9 cellular contexts compared by ENCODE assay signal in the genomic region with DNA sequence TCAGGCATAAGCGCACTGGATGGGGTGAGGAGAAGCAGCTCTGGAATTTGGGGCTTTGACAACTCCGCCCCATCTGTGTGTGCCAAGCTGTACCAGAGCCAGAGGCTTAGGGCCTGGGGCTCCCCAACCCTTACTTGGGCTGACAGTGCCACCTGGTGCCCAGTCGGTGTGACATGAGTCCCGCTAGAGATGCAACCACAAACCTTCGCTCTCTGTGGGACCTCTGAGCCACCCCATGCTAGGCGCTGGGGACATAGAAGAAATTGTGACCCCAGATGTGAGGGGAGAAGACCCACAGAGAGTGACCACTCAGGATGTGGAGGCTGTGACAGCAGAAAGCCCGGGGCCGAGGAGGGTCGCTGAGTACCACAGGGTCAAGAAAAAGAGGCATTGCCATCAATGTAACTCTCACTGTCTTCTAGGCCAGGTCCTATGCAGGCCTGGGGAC. TPM values are rescaled to one million over a fixed set of nuclear protein-coding genes. Genes with fewer than 3 reads are reported as not detected.
DNase-seq lines count a peak whose midpoint lies in the region; ATAC-seq and TF ChIP-seq lines count a peak whose summit lies in the region.
"Had no signal": no experiment of that assay in that cellular context is flagged by ENCODE, and none has a peak within 500 bp of the region (broad histone marks: within the 10 kb centered on the region; RNA-seq: fewer than 3 reads in every experiment).

No MANE protein-coding gene starts in this region.

- H3K27me3 Mint-ChIP-seq in activated naive CD8-positive, alpha-beta T cell treated with anti-CD3 and anti-CD28 coated beads, Interleukin-2, amount 50 U/mL, for 24 hours = no peaks in the 10 kb centered on the region
- H3K27me3 Mint-ChIP-seq: activated naive CD8-positive, alpha-beta T cell had no signal

- H2AFZ ChIP-seq in Loucy (ENCODE audit: low read length) (no peak overlapping the region), SU-DHL-6 (ENCODE audit: low read depth, low read length, severe bottlenecking) (peak overlapping the region; percentile 30)

- H3K4me3 ChIP-seq in Loucy (ENCODE audit: low read length, poor library complexity, severe bottlenecking) = no peak overlapping the region
- H3K4me3 ChIP-seq in SU-DHL-6 (ENCODE audit: insufficient read depth, low read length, poor library complexity, severe bottlenecking) = no peak overlapping the region
- no peak overlapping the region for H3K4me3 ChIP-seq in heart left ventricle
- peak overlapping the region; percentile 3 for H3K4me3 ChIP-seq in rectal smooth muscle tissue (ENCODE audit: low read length)
- no peak overlapping the region for H3K4me3 ChIP-seq in vagina

- peaks cover 7% of the 10 kb centered on the region for H3K4me1 Mint-ChIP-seq in activated naive CD8-positive, alpha-beta T cell treated with anti-CD3 and anti-CD28 coated beads, Interleukin-2, amount 50 U/mL, for 24 hours

- no peak overlapping the region for H3K27ac Mint-ChIP-seq in activated naive CD8-positive, alpha-beta T cell treated with anti-CD3 and anti-CD28 coated beads, Interleukin-2, amount 50 U/mL, for 24 hours
- H3K27ac Mint-ChIP-seq: activated naive CD8-positive, alpha-beta T cell had no signal

- no peaks in the 10 kb centered on the region for H4K20me1 ChIP-seq in Loucy (ENCODE audit: insufficient read depth, low read length, poor library complexity, severe bottlenecking)
- no peaks in the 10 kb centered on the region for H4K20me1 ChIP-seq in SU-DHL-6 (ENCODE audit: low read depth, low read length)

- no peak overlapping the region for H3K4me3 Mint-ChIP-seq in activated naive CD8-positive, alpha-beta T cell treated with anti-CD3 and anti-CD28 coated beads, Interleukin-2, amount 50 U/mL, for 24 hours
- H3K4me3 Mint-ChIP-seq: activated naive CD8-positive, alpha-beta T cell had no signal

- DNase-seq in COLO829 (ENCODE audit: low spot score) (peak; percentile 77), heart left ventricle (peak; percentile 85 to 91 (median 89)), vagina (ENCODE audit: extremely low spot score in 2 of 2) (no peak)
- peak; percentile 79 for DNase-seq in activated naive CD8-positive, alpha-beta T cell treated with anti-CD3 and anti-CD28 coated beads, Interleukin-2, amount 50 U/mL, for 24 hours

- WGBS in heart left ventricle, 4 donors = 25 to 34% (median 31%) methylated on average over 9 of the region's 9 CpGs

- no peaks in the 10 kb centered on the region for H3K27me3 ChIP-seq in Loucy (ENCODE audit: insufficient read depth, low read length, poor library complexity, severe bottlenecking)
- no peaks in the 10 kb centered on the region for H3K27me3 ChIP-seq in SU-DHL-6 (ENCODE audit: low read length)
- H3K27me3 ChIP-seq in heart left ventricle = no peaks in the 10 kb centered on the region
- no peaks in the 10 kb centered on the region for H3K27me3 ChIP-seq in rectal smooth muscle tissue (ENCODE audit: control insufficient read depth, insufficient read depth, low read length)
- H3K27me3 ChIP-seq in vagina = no peaks in the 10 kb centered on the region

- H3K27ac ChIP-seq in SU-DHL-6 (ENCODE audit: low read depth, low read length) (peak overlapping the region; percentile 13; the same call in 1 of the 2 replicates), heart left ventricle (peak overlapping the region; percentile 53 to 95 (median 83)), rectal smooth muscle tissue (ENCODE audit: low read depth, low read length) (no peak overlapping the region), vagina (peak overlapping the region; percentile 49)

- H3K4me1 ChIP-seq in Loucy (ENCODE audit: insufficient read depth, low read length, poor library complexity, severe bottlenecking) = peaks cover 34% of the 10 kb centered on the region
- peaks cover 16 to 76% (median 44%) of the 10 kb centered on the region in 12 donors for H3K4me1 ChIP-seq in heart left ventricle
- H3K4me1 ChIP-seq in rectal smooth muscle tissue (ENCODE audit: control insufficient read depth, insufficient read depth, low read length) = peaks cover 8% of the 10 kb centered on the region
- peaks cover 23% of the 10 kb centered on the region for H3K4me1 ChIP-seq in vagina

- H3K9me3 ChIP-seq in Loucy (ENCODE audit: insufficient read depth, low read depth, low read length) (no peaks in the 10 kb centered on the region), SU-DHL-6 (ENCODE audit: insufficient read depth, low read length) (no peaks in the 10 kb centered on the region), heart left ventricle (no peaks in the 10 kb centered on the region), vagina (no peaks in the 10 kb centered on the region)

- peak; percentile 92 for TF ChIP-seq CTCF in Loucy (conservative IDR thresholded peaks at IDR 0.05; ENCODE audit: low read length)
- peak; percentile 85 for TF ChIP-seq CTCF in SU-DHL-6 (IDR thresholded peaks at IDR 0.05; ENCODE audit: insufficient read depth, low read length, poor library complexity, severe bottlenecking)
- TF ChIP-seq CTCF in heart left ventricle (IDR thresholded peaks at IDR 0.05) = peak; percentile 68 to 90 (median 83)
- peak; percentile 84 to 92 (median 86) for TF ChIP-seq CTCF in vagina (IDR thresholded peaks at IDR 0.05)

- H3F3A ChIP-seq in Loucy (ENCODE audit: low read depth) = no peaks in the 10 kb centered on the region
- no peaks in the 10 kb centered on the region for H3F3A ChIP-seq in SU-DHL-6 (ENCODE audit: insufficient read depth)

- ATAC-seq in GM21526 (IDR thresholded peaks at IDR 0.05; ENCODE audit: low FRiP score, unreplicated experiment) = peak; percentile 65
- ATAC-seq in activated naive CD8-positive, alpha-beta T cell treated with anti-CD3 and anti-CD28 coated beads, Interleukin-2, amount 50 U/mL, for 24 hours = peak; percentile 97
- peak; percentile 49 to 77 (median 65) for ATAC-seq in heart left ventricle

- H3K4me2 ChIP-seq in Loucy (ENCODE audit: low read depth, low read length, poor library complexity, severe bottlenecking) (no peak overlapping the region), SU-DHL-6 (ENCODE audit: low read depth, low read length, poor library complexity, severe bottlenecking) (no peak overlapping the region)

- H3K36me3 ChIP-seq in Loucy (ENCODE audit: insufficient read depth, low read length) = no peaks in the 10 kb centered on the region
- H3K36me3 ChIP-seq in SU-DHL-6 (ENCODE audit: low read length) = no peaks in the 10 kb centered on the region
- H3K36me3 ChIP-seq in heart left ventricle = no peaks in the 10 kb centered on the region
- H3K36me3 ChIP-seq in rectal smooth muscle tissue (ENCODE audit: control insufficient read depth, insufficient read depth, low read length) = no peaks in the 10 kb centered on the region
- no peaks in the 10 kb centered on the region for H3K36me3 ChIP-seq in vagina

- TF ChIP-seq POLR2A in heart left ventricle (IDR thresholded peaks at IDR 0.05) (no peak), vagina (IDR thresholded peaks at IDR 0.05) (no peak)

- H3K9me3 Mint-ChIP-seq in activated naive CD8-positive, alpha-beta T cell treated with anti-CD3 and anti-CD28 coated beads, Interleukin-2, amount 50 U/mL, for 24 hours = no peaks in the 10 kb centered on the region

- no peaks in the 10 kb centered on the region for H3K36me3 Mint-ChIP-seq in activated naive CD8-positive, alpha-beta T cell treated with anti-CD3 and anti-CD28 coated beads, Interleukin-2, amount 50 U/mL, for 24 hours (ENCODE audit: low read depth)
- H3K36me3 Mint-ChIP-seq: activated naive CD8-positive, alpha-beta T cell had no signal

- H3K9me2 ChIP-seq in Loucy (replicated peaks; ENCODE audit: low read depth, low read length) (no peaks in the 10 kb centered on the region), SU-DHL-6 (replicated peaks; ENCODE audit: insufficient read depth, low read length) (no peaks in the 10 kb centered on the region)

- H3K79me2 ChIP-seq in Loucy (ENCODE audit: insufficient read depth, low read length) (no peaks in the 10 kb centered on the region), SU-DHL-6 (ENCODE audit: insufficient read depth, low read length) (no peaks in the 10 kb centered on the region)

- H3K9ac ChIP-seq in Loucy (ENCODE audit: low read depth, low read length, poor library complexity, severe bottlenecking) = peak overlapping the region; percentile 54
- peak overlapping the region; percentile 36; the same call in 1 of the 2 replicates for H3K9ac ChIP-seq in SU-DHL-6 (ENCODE audit: low read length)
- H3K9ac ChIP-seq in rectal smooth muscle tissue (ENCODE audit: low read length) = no peak overlapping the region

- intact Hi-C loops in heart left ventricle (cut with DNase I) = loop anchor here (1.0 to 10.0 kb wide), 12 partner anchors 36 to 456 kb away; partner anchors contain the start of gene FCHSD2 (in 6 of the 10)
- intact Hi-C loops in vagina (cut with DNase I) = loop anchor here (5.0 kb wide), 2 partner anchors 351 to 456 kb away; no protein-coding TSS in a partner anchor

RNA-seq across cellular contexts. Expression of gene FCHSD2, which starts 36.0 kb away (rescaled TPM):
- total RNA-seq in heart left ventricle = 10 to 100 TPM; 15.3 to 61.1 (median 40.3) TPM
- 10 to 100 TPM in 1 of 2 donors, 1 to 10 TPM in 1; 9.9 to 23.8 TPM for polyA plus RNA-seq in heart left ventricle
- total RNA-seq in vagina = 15.7 TPM

RNA-seq across cellular contexts. Expression of gene P2RY2, which starts 40.0 kb away (rescaled TPM):
- total RNA-seq in heart left ventricle (10 to 100 TPM; 10.2 to 28.3 (median 14.7) TPM), vagina (27.3 TPM)
- polyA plus RNA-seq in heart left ventricle = 10 to 100 TPM in 1 of 2 donors, 1 to 10 TPM in 1; 8.5 to 20.0 TPM

Comparison
In these comparisons a context has a peak if more than half of its experiments do, and no peak if none do; other contexts are left out.
1. DNase-seq: peak in COLO829 (single experiment), activated naive CD8-positive, alpha-beta T cell treated with anti-CD3 and anti-CD28 coated beads, Interleukin-2, amount 50 U/mL, for 24 hours (single experiment) and heart left ventricle (5 of 5); none in vagina (0 of 2).
2. Peak in every context shown above with its lines, with median percentiles within 50 percentile points of each other: ATAC-seq and CTCF ChIP-seq.